ENCODE assay signal across 36 cellular contexts in genomic region chr3:98930413-98930812, GRCh38.
"Had no signal": no experiment of that assay in that cellular context is flagged by ENCODE, and none has a peak within 500 bp of the region (broad histone marks: within the 10 kb centered on the region; RNA-seq: fewer than 3 reads in every experiment).

No MANE protein-coding gene starts in this region.

- H3K9me3 Mint-ChIP-seq: activated CD4-positive, alpha-beta T cell treated with anti-CD3 and anti-CD28 coated beads, Interleukin-2, amount 10 ng/mL, durations not matched to agents 24 days and 14 days; T-helper 2 cell treated with Interferon-gamma antibody and Interleukin-4, amounts not matched to agents 5 μg/mL and 100 μg/mL, for 36 hours had no signal

- FAIRE-seq: astrocyte, TTC549 had no signal

- H3K36me3 ChIP-seq: adrenal gland, brain microvascular endothelial cell, breast epithelium had no signal

- H3K4me1 Mint-ChIP-seq: activated B cell treated with CpG ODN at 0.5 μM for 24 hours; activated CD4-positive, alpha-beta T cell treated with anti-CD3 and anti-CD28 coated beads, Interleukin-2, amount 10 ng/mL, durations not matched to agents 24 days and 14 days; activated naive CD8-positive, alpha-beta T cell treated with anti-CD3 and anti-CD28 coated beads for 36 hours; activated T-helper 17 cell treated with anti-CD3 and anti-CD28 coated beads, Interleukin-2, amount 50 U/mL, for 72 hours had no signal

- H3K27ac Mint-ChIP-seq: activated B cell treated with CpG ODN at 0.5 μM for 24 hours; activated CD4-positive, alpha-beta memory T cell treated with anti-CD3 and anti-CD28 coated beads for 36 hours; activated CD4-positive, alpha-beta T cell treated with anti-CD3 and anti-CD28 coated beads, Interleukin-2, amount 10 ng/mL, durations not matched to agents 24 days and 14 days; activated CD8-positive, alpha-beta T cell treated with anti-CD3 and anti-CD28 coated beads for 36 hours; activated naive CD4-positive, alpha-beta T cell treated with anti-CD3 and anti-CD28 coated beads for 36 hours; activated naive CD4-positive, alpha-beta T cell treated with anti-CD3 and anti-CD28 coated beads, Interleukin-2, amount 50 U/mL, for 72 hours; activated naive CD8-positive, alpha-beta T cell treated with anti-CD3 and anti-CD28 coated beads for 36 hours; activated T-cell treated with anti-CD3 and anti-CD28 coated beads, Interleukin-2, amount 50 U/mL, for 72 hours; activated T-helper 1 cell treated with anti-CD3 and anti-CD28 coated beads, Interleukin-12 subunit alpha, Interleukin-12 subunit beta, Interleukin-2, Interleukin-4 antibody, amounts not matched to agents 30 ng/mL and 10 ng/mL and 1 ng/mL, durations not matched to agents 14 hours and 24 hours and 36 hours; activated T-helper 17 cell treated with anti-CD3 and anti-CD28 coated beads, Interleukin-2, amount 50 U/mL, for 72 hours; T-helper 1 cell treated with Interleukin-12 subunit alpha and Interleukin-12 subunit beta and Interleukin-4 antibody, amounts not matched to agents 30 μg/mL and 1 μg/mL, for 36 hours; T-helper 2 cell treated with Interferon-gamma antibody and Interleukin-4, amounts not matched to agents 5 μg/mL and 100 μg/mL, for 36 hours had no signal

- H3K4me3 Mint-ChIP-seq: activated B cell treated with CpG ODN at 0.5 μM for 24 hours; activated CD4-positive, alpha-beta memory T cell treated with anti-CD3 and anti-CD28 coated beads for 36 hours; activated CD4-positive, alpha-beta T cell treated with anti-CD3 and anti-CD28 coated beads, Interleukin-2, amount 10 ng/mL, durations not matched to agents 24 days and 14 days; activated CD8-positive, alpha-beta T cell treated with anti-CD3 and anti-CD28 coated beads for 36 hours; activated naive CD4-positive, alpha-beta T cell treated with anti-CD3 and anti-CD28 coated beads for 36 hours; activated naive CD8-positive, alpha-beta T cell treated with anti-CD3 and anti-CD28 coated beads for 36 hours; activated T-cell treated with anti-CD3 and anti-CD28 coated beads, Interleukin-2, amount 50 U/mL, for 4 hours; activated T-cell treated with anti-CD3 and anti-CD28 coated beads, Interleukin-2, amount 50 U/mL, for 72 hours; activated T-helper 1 cell treated with anti-CD3 and anti-CD28 coated beads, Interleukin-12 subunit alpha, Interleukin-12 subunit beta, Interleukin-2, Interleukin-4 antibody, amounts not matched to agents 30 ng/mL and 10 ng/mL and 1 ng/mL, durations not matched to agents 14 hours and 24 hours and 36 hours; activated T-helper 17 cell treated with anti-CD3 and anti-CD28 coated beads, Interleukin-2, amount 50 U/mL, for 72 hours; T-helper 1 cell treated with Interleukin-12 subunit alpha and Interleukin-12 subunit beta and Interleukin-4 antibody, amounts not matched to agents 30 μg/mL and 1 μg/mL, for 36 hours; T-helper 2 cell treated with Interferon-gamma antibody and Interleukin-4, amounts not matched to agents 5 μg/mL and 100 μg/mL, for 36 hours had no signal

- DNase-seq: activated B cell treated with CpG ODN at 0.5 μM for 24 hours; activated CD4-positive, alpha-beta memory T cell treated with anti-CD3 and anti-CD28 coated beads for 36 hours; activated CD4-positive, alpha-beta T cell treated with anti-CD3 and anti-CD28 coated beads for 4 hours; activated CD4-positive, alpha-beta T cell treated with anti-CD3 and anti-CD28 coated beads, Interleukin-2, amount 10 ng/mL, durations not matched to agents 24 days and 14 days; activated CD4-positive, alpha-beta T cell treated with anti-CD3 and anti-CD28 coated beads, Interleukin-2, amount 50 U/mL, for 1 hour; activated CD4-positive, alpha-beta T cell treated with anti-CD3 and anti-CD28 coated beads, Interleukin-2, amount 50 U/mL, for 4 hours; activated CD4-positive, CD25-positive, alpha-beta regulatory T cell treated with anti-CD3 and anti-CD28 coated beads, Interleukin-2, amount 50 U/mL, for 72 hours; activated CD8-positive, alpha-beta memory T cell treated with anti-CD3 and anti-CD28 coated beads, Interleukin-2, amount 50 U/mL, for 4 hours; activated CD8-positive, alpha-beta T cell treated with anti-CD3 and anti-CD28 coated beads for 36 hours; activated effector memory CD4-positive, alpha-beta T cell treated with anti-CD3 and anti-CD28 coated beads, Interleukin-2, amount 50 U/mL, for 16 hours; activated gamma-delta T cell treated with Interleukin-2 at 50 U/mL for 16 hours; activated naive CD4-positive, alpha-beta T cell; activated naive CD4-positive, alpha-beta T cell treated with anti-CD3 and anti-CD28 coated beads for 36 hours; activated naive CD4-positive, alpha-beta T cell treated with anti-CD3 and anti-CD28 coated beads, Interleukin-2, amount 50 U/mL, for 16 hours; activated naive CD8-positive, alpha-beta T cell treated with anti-CD3 and anti-CD28 coated beads for 36 hours; activated T-cell treated with anti-CD3 and anti-CD28 coated beads for 4 hours; activated T-cell treated with anti-CD3 and anti-CD28 coated beads, Interleukin-2, amount 50 U/mL, for 1 hour; activated T-cell treated with anti-CD3 and anti-CD28 coated beads, Interleukin-2, amount 50 U/mL, for 4 hours; activated T-cell treated with anti-CD3 and anti-CD28 coated beads, Interleukin-2, amount 50 U/mL, for 72 hours; adrenal gland; amniotic stem cell; aorta; body of pancreas; brain microvascular endothelial cell; central memory CD4-positive, alpha-beta T cell; T-helper 2 cell; T-helper 9 cell had no signal

- H3K27me3 Mint-ChIP-seq: activated CD4-positive, alpha-beta T cell treated with anti-CD3 and anti-CD28 coated beads, Interleukin-2, amount 10 ng/mL, durations not matched to agents 24 days and 14 days had no signal

- H3K4me1 ChIP-seq: adrenal gland, body of pancreas, breast epithelium had no signal

- H3K4me3 ChIP-seq: adrenal gland, body of pancreas, breast epithelium had no signal

- H3K27me3 ChIP-seq: adrenal gland, body of pancreas, brain microvascular endothelial cell, breast epithelium had no signal

- H3K27ac ChIP-seq: adrenal gland, body of pancreas, brain microvascular endothelial cell, breast epithelium, VCaP had no signal

- ATAC-seq: activated CD8-positive, alpha-beta T cell treated with anti-CD3 and anti-CD28 coated beads for 36 hours; activated naive CD4-positive, alpha-beta T cell treated with anti-CD3 and anti-CD28 coated beads, Interleukin-2, amount 50 U/mL, for 72 hours; activated T-cell treated with anti-CD3 and anti-CD28 coated beads, Interleukin-2, amount 50 U/mL, for 4 hours; activated T-cell treated with anti-CD3 and anti-CD28 coated beads, Interleukin-2, amount 50 U/mL, for 72 hours; activated T-helper 17 cell treated with anti-CD3 and anti-CD28 coated beads, Interleukin-2, amount 50 U/mL, for 72 hours; body of pancreas had no signal
